Comparison of ENCODE assay signal across 9 cellular contexts in the genomic region with DNA sequence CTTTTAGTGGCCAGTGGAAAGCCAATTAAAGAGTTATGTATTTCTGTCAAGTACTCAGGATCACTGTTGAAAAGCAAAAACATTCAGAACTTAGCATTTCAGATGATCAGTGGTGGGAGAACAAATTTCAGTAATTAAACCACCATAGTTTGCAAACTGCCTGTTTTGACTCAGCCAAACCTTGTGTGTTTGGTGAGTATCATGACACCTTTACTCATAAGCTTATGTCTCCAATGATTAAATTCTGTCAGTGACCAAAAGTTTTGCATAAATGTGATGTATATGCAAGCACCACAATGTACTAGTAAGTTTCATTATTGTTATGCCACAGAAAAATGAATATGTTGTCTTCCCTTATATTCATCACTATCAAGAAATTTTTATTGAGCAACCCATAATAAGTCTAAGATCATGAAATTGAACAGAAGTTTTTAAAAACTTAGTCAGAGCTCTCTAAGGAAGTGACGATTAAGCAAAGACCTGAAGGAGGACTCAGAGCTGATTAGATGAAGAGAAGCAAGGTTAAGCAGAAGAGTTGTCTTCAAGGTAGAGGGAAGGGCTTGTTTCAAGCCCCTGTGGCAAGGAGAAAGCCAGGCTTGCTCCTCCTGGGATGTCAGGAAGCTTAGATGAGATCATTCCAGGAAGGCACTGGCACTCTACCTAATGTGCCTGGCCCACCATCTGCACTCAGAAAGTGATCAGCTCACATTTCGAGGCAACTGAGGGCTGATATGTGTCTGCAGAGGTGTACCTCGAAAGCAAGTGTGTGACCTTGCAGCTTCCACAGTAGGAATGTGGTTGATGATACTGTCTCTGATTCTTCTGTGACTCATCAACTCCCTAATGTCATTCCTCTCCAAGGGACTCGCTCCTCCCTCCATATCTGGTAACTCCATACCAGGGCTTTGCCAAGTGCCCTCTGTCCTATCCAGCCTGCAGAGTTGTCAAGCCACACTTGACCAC. TPM values are rescaled to one million over a fixed set of nuclear protein-coding genes. Genes with fewer than 3 reads are reported as not detected.
A peak's percentile ranks its signal among the peaks of the same experiment; 100 is the strongest.
DNase-seq lines count a peak whose midpoint lies in the region; ATAC-seq and TF ChIP-seq lines count a peak whose summit lies in the region.
"Had no signal": no experiment of that assay in that cellular context is flagged by ENCODE, and none has a peak within 500 bp of the region (broad histone marks: within the 10 kb centered on the region; RNA-seq: fewer than 3 reads in every experiment).

No MANE protein-coding gene starts in this region.

- no peaks in the 10 kb centered on the region for H3K27me3 ChIP-seq in left ventricle myocardium inferior (ENCODE audit: low read depth)

- no peak overlapping the region for H3K4me3 ChIP-seq in left ventricle myocardium inferior
- H3K4me3 ChIP-seq: lower lobe of right lung had no signal

- peaks cover 22% of the 10 kb centered on the region for H3K36me3 ChIP-seq in left ventricle myocardium inferior

- no peak for TF ChIP-seq CTCF in left ventricle myocardium inferior (IDR thresholded peaks at IDR 0.05; ENCODE audit: borderline replicate concordance)

- ATAC-seq in GM18508 (IDR thresholded peaks at IDR 0.05; ENCODE audit: insufficient read depth, unreplicated experiment) (peak; percentile 85), GM21825 (IDR thresholded peaks at IDR 0.05; ENCODE audit: unreplicated experiment) (peak; percentile 66)

- peak overlapping the region; percentile 2 for H3K27ac ChIP-seq in left ventricle myocardium inferior (replicated peaks)
- H3K27ac ChIP-seq: lower lobe of right lung had no signal

- DNase-seq in M059J (ENCODE audit: low read depth): peak; percentile 88
- DNase-seq in left ventricle myocardium inferior: no peak
- DNase-seq in CD1c-positive myeloid dendritic cell (ENCODE audit: extremely low spot score): no peak
- no peak for DNase-seq in NCI-H146 treated with DMSO at 0.1 percent for 48 hours (lab: John Stamatoyannopoulos, UW; ENCODE audit: unreplicated experiment)
- no peak for DNase-seq in NCI-H446 treated with DMSO at 0.1 percent for 48 hours (lab: John Stamatoyannopoulos, UW)
- no peak for DNase-seq in midbrain (lab: John Stamatoyannopoulos, UW)
- DNase-seq: lower lobe of right lung had no signal

- intact Hi-C loops in left ventricle myocardium inferior (cut with micrococcal nuclease): no loop called here

- peaks cover 30% of the 10 kb centered on the region for H3K4me1 ChIP-seq in left ventricle myocardium inferior

- no peaks in the 10 kb centered on the region for H3K9me3 ChIP-seq in left ventricle myocardium inferior (replicated peaks)
- H3K9me3 ChIP-seq: lower lobe of right lung had no signal

RNA-seq across cellular contexts. Expression of a gene that starts 54.7 kb away (rescaled TPM):
- total RNA-seq in M059J (2014; rRNA removed; shearing (Covaris generic)): 10.7 and 15.2 TPM in 2 replicates
- total RNA-seq in left ventricle myocardium inferior: 9.4 TPM
